8 cellular contexts compared by ENCODE assay signal in genomic region chr11:135075740-135076139, GRCh38.
DNase-seq lines count a peak whose midpoint lies in the region; ATAC-seq and TF ChIP-seq lines count a peak whose summit lies in the region.

No MANE protein-coding gene starts in this region.

- CTCF ChIA-PET in BJ (lab: Yijun Ruan, JAX) = interaction anchor here (0.8 kb wide), 1 partner anchor 207 kb away, joined by 3 read pairs; no protein-coding TSS in a partner anchor

- H3K4me3 Mint-ChIP-seq in activated T-helper 1 cell treated with anti-CD3 and anti-CD28 coated beads, Interleukin-12 subunit alpha, Interleukin-12 subunit beta, Interleukin-2, Interleukin-4 antibody, amounts not matched to agents 30 ng/mL and 10 ng/mL and 1 ng/mL, durations not matched to agents 14 hours and 24 hours and 36 hours = no peak overlapping the region

- no peaks in the 10 kb centered on the region for H3K27me3 Mint-ChIP-seq in activated T-helper 1 cell treated with anti-CD3 and anti-CD28 coated beads, Interleukin-12 subunit alpha, Interleukin-12 subunit beta, Interleukin-2, Interleukin-4 antibody, amounts not matched to agents 30 ng/mL and 10 ng/mL and 1 ng/mL, durations not matched to agents 14 hours and 24 hours and 36 hours (ENCODE audit: insufficient read depth)

- no peak overlapping the region for H3K27ac ChIP-seq in heart right ventricle

- POLR2A ChIA-PET in BJ (lab: Charles Lee) = no interaction called here

- H3K9me3 ChIP-seq in heart right ventricle = peaks cover 0 to 4% (median 0%) of the 10 kb centered on the region in 11 donors

- 58 to 61% methylated on average over 20 of the region's 20 CpGs for WGBS in heart right ventricle, 2 donors

- no peak overlapping the region for H3K27ac Mint-ChIP-seq in activated T-helper 1 cell treated with anti-CD3 and anti-CD28 coated beads, Interleukin-12 subunit alpha, Interleukin-12 subunit beta, Interleukin-2, Interleukin-4 antibody, amounts not matched to agents 30 ng/mL and 10 ng/mL and 1 ng/mL, durations not matched to agents 14 hours and 24 hours and 36 hours

- DNase-seq in BJ (ENCODE audit: low read depth) = no peak
- DNase-seq in activated T-helper 1 cell treated with anti-CD3 and anti-CD28 coated beads, Interleukin-12 subunit alpha, Interleukin-12 subunit beta, Interleukin-2, Interleukin-4 antibody, amounts not matched to agents 30 ng/mL and 10 ng/mL and 1 ng/mL, durations not matched to agents 14 hours and 24 hours and 36 hours (ENCODE audit: low spot score) = peak; percentile 17
- peak in 1 of 2 donors; percentile 35 for DNase-seq in heart right ventricle
- DNase-seq in stimulated activated CD4-positive, alpha-beta T cell treated with anti-CD3 and anti-CD28 coated beads, Interleukin-1b, Interleukin-23, amount 100 ng/mL, for 48 hours = peak; percentile 86
- DNase-seq in NOMO-1 (lab: John Stamatoyannopoulos, UW; ENCODE audit: unreplicated experiment in 2 of 2) = no peak
- no peak for DNase-seq in LoVo (ENCODE audit: low spot score)

- ATAC-seq in heart right ventricle = peak in 3 of 8 donors; percentile 39 to 83 (median 76)
- ATAC-seq in GM19023 (IDR thresholded peaks at IDR 0.05; ENCODE audit: unreplicated experiment) = no peak

- H3K27me3 ChIP-seq in BJ (ENCODE audit: control insufficient read depth, insufficient read depth, low read length) (no peaks in the 10 kb centered on the region), heart right ventricle (peaks cover 0 to 2% (median 0%) of the 10 kb centered on the region in 7 donors)

- no peaks in the 10 kb centered on the region for H3K36me3 Mint-ChIP-seq in activated T-helper 1 cell treated with anti-CD3 and anti-CD28 coated beads, Interleukin-12 subunit alpha, Interleukin-12 subunit beta, Interleukin-2, Interleukin-4 antibody, amounts not matched to agents 30 ng/mL and 10 ng/mL and 1 ng/mL, durations not matched to agents 14 hours and 24 hours and 36 hours (ENCODE audit: low read depth)

- H3K4me3 ChIP-seq in BJ (ENCODE audit: low read depth, low read length) (no peak overlapping the region), heart right ventricle (no peak overlapping the region)

- no peaks in the 10 kb centered on the region for H3K9me3 Mint-ChIP-seq in activated T-helper 1 cell treated with anti-CD3 and anti-CD28 coated beads, Interleukin-12 subunit alpha, Interleukin-12 subunit beta, Interleukin-2, Interleukin-4 antibody, amounts not matched to agents 30 ng/mL and 10 ng/mL and 1 ng/mL, durations not matched to agents 14 hours and 24 hours and 36 hours

- H3K4me1 Mint-ChIP-seq in activated T-helper 1 cell treated with anti-CD3 and anti-CD28 coated beads, Interleukin-12 subunit alpha, Interleukin-12 subunit beta, Interleukin-2, Interleukin-4 antibody, amounts not matched to agents 30 ng/mL and 10 ng/mL and 1 ng/mL, durations not matched to agents 14 hours and 24 hours and 36 hours (ENCODE audit: low read depth) = no peaks in the 10 kb centered on the region

- peak; percentile 35; the same call in 1 of the 2 replicates for TF ChIP-seq CTCF in BJ (IDR thresholded peaks at IDR 0.05; ENCODE audit: insufficient read depth, low read depth, low read length)
- TF ChIP-seq CTCF in LNCAP (IDR thresholded peaks at IDR 0.05) = peak; percentile 99
- peak; percentile 8 to 47 (median 38) for TF ChIP-seq CTCF in heart right ventricle (IDR thresholded peaks at IDR 0.05)

- intact Hi-C loops in activated T-helper 1 cell treated with anti-CD3 and anti-CD28 coated beads, Interleukin-12 subunit alpha, Interleukin-12 subunit beta, Interleukin-2, Interleukin-4 antibody, amounts not matched to agents 30 ng/mL and 10 ng/mL and 1 ng/mL, durations not matched to agents 14 hours and 24 hours and 36 hours (cut with micrococcal nuclease) = no loop called here
- intact Hi-C loops in heart right ventricle (cut with DNase I) = no loop called here

- H3K36me3 ChIP-seq in BJ (ENCODE audit: control insufficient read depth, insufficient read depth, low read length) (no peaks in the 10 kb centered on the region), heart right ventricle (no peaks in the 10 kb centered on the region)

- H3K4me1 ChIP-seq in heart right ventricle = no peaks in the 10 kb centered on the region

Comparison
In these comparisons a context has a peak if more than half of its experiments do, and no peak if none do; other contexts are left out.
1. DNase-seq: peak in activated T-helper 1 cell treated with anti-CD3 and anti-CD28 coated beads, Interleukin-12 subunit alpha, Interleukin-12 subunit beta, Interleukin-2, Interleukin-4 antibody, amounts not matched to agents 30 ng/mL and 10 ng/mL and 1 ng/mL, durations not matched to agents 14 hours and 24 hours and 36 hours (single experiment) and stimulated activated CD4-positive, alpha-beta T cell treated with anti-CD3 and anti-CD28 coated beads, Interleukin-1b, Interleukin-23, amount 100 ng/mL, for 48 hours (single experiment); none in BJ (single experiment), NOMO-1 (0 of 2) and LoVo (single experiment).
2. CTCF ChIP-seq: peak in every context shown above with its lines; median percentile 99 in LNCAP; 38 in heart right ventricle; 35 in BJ.